Comparison of ENCODE assay signal across 10 cellular contexts in genomic region chr19:46221981-46222610, GRCh38. TPM values are rescaled to one million over a fixed set of nuclear protein-coding genes. Genes with fewer than 3 reads are reported as not detected.
A peak's percentile ranks its signal among the peaks of the same experiment; 100 is the strongest.
DNase-seq lines count a peak whose midpoint lies in the region; ATAC-seq, FAIRE-seq and TF ChIP-seq lines count a peak whose summit lies in the region.
"Had no signal": no experiment of that assay in that cellular context is flagged by ENCODE, and none has a peak within 500 bp of the region (broad histone marks: within the 10 kb centered on the region; RNA-seq: fewer than 3 reads in every experiment).

No MANE protein-coding gene starts in this region.

- WGBS in small intestine, 3 donors, result 20 to 28% (median 22%) methylated on average over 7 of the region's 7 CpGs

- peak overlapping the region; percentile 67 for H2AFZ ChIP-seq in parathyroid adenoma

- DNase-seq in GM03348 (ENCODE audit: low spot score) (peak; percentile 91), RKO (ENCODE audit: low spot score) (peak; percentile 60), fibroblast of gingiva (ENCODE audit: low read depth) (peak; percentile 19), NCI-H345 treated with DMSO at 0.1 percent for 48 hours (lab: John Stamatoyannopoulos, UW; ENCODE audit: unreplicated experiment) (no peak), small intestine (no peak)
- DNase-seq in activated CD4-positive, alpha-beta T cell treated with anti-CD3 and anti-CD28 coated beads, Interleukin-2, amount 50 U/mL, for 1 hour, result no peak
- DNase-seq: NCI-H1436 treated with DMSO at 0.1 percent for 48 hours had no signal

- H3K9me3 ChIP-seq in parathyroid adenoma (ENCODE audit: control insufficient read depth, low read length) (no peaks in the 10 kb centered on the region), small intestine (ENCODE audit: control insufficient read depth, low read depth) (no peaks in the 10 kb centered on the region)

- no peak for FAIRE-seq in small intestine (lab: Jason Lieb, UNC)
- FAIRE-seq: G401.6 had no signal

- ATAC-seq in GM21786 (IDR thresholded peaks at IDR 0.05; ENCODE audit: unreplicated experiment), result no peak

- H3K4me3 ChIP-seq in parathyroid adenoma (ENCODE audit: low read depth, low read length) (peak overlapping the region; percentile 31), small intestine (ENCODE audit: low read depth in 1 of 2, low read length in 2 of 2) (no peak overlapping the region)

- peak overlapping the region; percentile 68 for H3K27ac ChIP-seq in parathyroid adenoma
- H3K27ac ChIP-seq in small intestine (ENCODE audit: low read depth in 1 of 2, low read length in 1 of 2), result no peak overlapping the region

- H3K36me3 ChIP-seq in parathyroid adenoma (ENCODE audit: control insufficient read depth, insufficient read depth, low read length), result no peaks in the 10 kb centered on the region
- no peaks in the 10 kb centered on the region for H3K36me3 ChIP-seq in small intestine (ENCODE audit: control insufficient read depth in 2 of 2, insufficient read depth in 2 of 2, low read length in 2 of 2)

- H3K27me3 ChIP-seq in parathyroid adenoma (ENCODE audit: control insufficient read depth, insufficient read depth, low read length) (no peaks in the 10 kb centered on the region), small intestine (ENCODE audit: control insufficient read depth in 2 of 2, insufficient read depth in 2 of 2, low read length in 2 of 2) (peaks cover 0 to 5% of the 10 kb centered on the region in 2 donors)

- H3K4me2 ChIP-seq in parathyroid adenoma (ENCODE audit: low read length), result no peak overlapping the region

- no peaks in the 10 kb centered on the region for H3K79me2 ChIP-seq in parathyroid adenoma

- H3K4me1 ChIP-seq in parathyroid adenoma, result peaks cover 17% of the 10 kb centered on the region
- H3K4me1 ChIP-seq in small intestine (ENCODE audit: control insufficient read depth in 2 of 2, insufficient read depth in 1 of 2, low read depth in 1 of 2, low read length in 1 of 2), result no peaks in the 10 kb centered on the region

- H3K9ac ChIP-seq in parathyroid adenoma, result no peak overlapping the region

- no peak for TF ChIP-seq CTCF in parathyroid adenoma (IDR thresholded peaks at IDR 0.05)

RNA-seq across cellular contexts. Expression of gene IGFL1, which starts 7.4 kb away (rescaled TPM):
- not detected for polyA plus RNA-seq in small intestine

Comparison
In these comparisons a context has a peak if more than half of its experiments do, and no peak if none do; other contexts are left out.
1. DNase-seq: peak in GM03348 (single experiment), RKO (single experiment) and fibroblast of gingiva (single experiment); none in NCI-H345 treated with DMSO at 0.1 percent for 48 hours (single experiment), activated CD4-positive, alpha-beta T cell treated with anti-CD3 and anti-CD28 coated beads, Interleukin-2, amount 50 U/mL, for 1 hour (single experiment) and small intestine (single experiment).